In genomic region chr9:129613520-129614175, GRCh38 we compare ENCODE assay signal across 2 cellular contexts.
TF ChIP-seq lines count a peak whose summit lies in the region.

No MANE protein-coding gene starts in this region.

TF ChIP-seq in SK-N-SH, 30 proteins besides CTCF, POLR2A, EP300 and RAD21:
- no peak for TF ChIP-seq USF1 (IDR thresholded peaks at IDR 0.05; ENCODE audit: borderline replicate concordance, low read depth)
- no peak for TF ChIP-seq FOXM1 (IDR thresholded peaks at IDR 0.05; ENCODE audit: low read depth)
- no peak for TF ChIP-seq NFIC (IDR thresholded peaks at IDR 0.05; ENCODE audit: borderline replicate concordance)
- TF ChIP-seq TEAD4 (IDR thresholded peaks at IDR 0.05; ENCODE audit: borderline replicate concordance, insufficient read depth), result no peak
- TF ChIP-seq ELF1 (IDR thresholded peaks at IDR 0.05), result no peak
- no peak for TF ChIP-seq RFX5 (IDR thresholded peaks at IDR 0.05; ENCODE audit: low read length)
- TF ChIP-seq IRF3 (IDR thresholded peaks at IDR 0.05; ENCODE audit: low read depth, low read length), result no peak
- no peak for TF ChIP-seq POLR2AphosphoS5 (IDR thresholded peaks at IDR 0.05; ENCODE audit: low read depth, low read length)
- TF ChIP-seq NRF1 (IDR thresholded peaks at IDR 0.05; ENCODE audit: low read depth, low read length), result no peak
- no peak for TF ChIP-seq GATA2 (CRISPR knock-in tag; IDR thresholded peaks at IDR 0.05)
- TF ChIP-seq FOXJ3 (CRISPR knock-in tag; IDR thresholded peaks at IDR 0.05), result no peak
- no peak for TF ChIP-seq MEF2A (IDR thresholded peaks at IDR 0.05; ENCODE audit: borderline replicate concordance, low read depth)
- TF ChIP-seq PBX3 (IDR thresholded peaks at IDR 0.05), result no peak
- no peak for TF ChIP-seq GABPA (IDR thresholded peaks at IDR 0.05; ENCODE audit: low read depth)
- no peak for TF ChIP-seq MXI1 (IDR thresholded peaks at IDR 0.05; ENCODE audit: low read depth, low read length)

TF ChIP-seq in SK-N-SH treated with all-trans-retinoic acid at 6 μM for 48 hours, 23 proteins besides CTCF, POLR2A, EP300 and RAD21:
- no peak for TF ChIP-seq ARNTL (CRISPR knock-in tag; IDR thresholded peaks at IDR 0.05; ENCODE audit: borderline replicate concordance, low read depth)
- no peak for TF ChIP-seq ZFP3 (CRISPR knock-in tag; IDR thresholded peaks at IDR 0.05)
- TF ChIP-seq ZC3H10 (CRISPR knock-in tag; IDR thresholded peaks at IDR 0.05), result no peak
- no peak for TF ChIP-seq RARB (CRISPR knock-in tag; IDR thresholded peaks at IDR 0.05)
- no peak for TF ChIP-seq OSR1 (CRISPR knock-in tag; IDR thresholded peaks at IDR 0.05)
- TF ChIP-seq ZNF70 (CRISPR knock-in tag; IDR thresholded peaks at IDR 0.05), result no peak
- no peak for TF ChIP-seq ZNF565 (CRISPR knock-in tag; conservative IDR thresholded peaks at IDR 0.05; ENCODE audit: low read depth)
- no peak for TF ChIP-seq CSDC2 (CRISPR knock-in tag; IDR thresholded peaks at IDR 0.05)
- no peak for TF ChIP-seq ZFP30 (CRISPR knock-in tag; IDR thresholded peaks at IDR 0.05)
- no peak for TF ChIP-seq SNAI2 (CRISPR knock-in tag; IDR thresholded peaks at IDR 0.05)
- no peak for TF ChIP-seq ESRRG (CRISPR knock-in tag; IDR thresholded peaks at IDR 0.05)
- TF ChIP-seq BACH2 (CRISPR knock-in tag; IDR thresholded peaks at IDR 0.05; ENCODE audit: borderline replicate concordance), result no peak
